In the genomic region with DNA sequence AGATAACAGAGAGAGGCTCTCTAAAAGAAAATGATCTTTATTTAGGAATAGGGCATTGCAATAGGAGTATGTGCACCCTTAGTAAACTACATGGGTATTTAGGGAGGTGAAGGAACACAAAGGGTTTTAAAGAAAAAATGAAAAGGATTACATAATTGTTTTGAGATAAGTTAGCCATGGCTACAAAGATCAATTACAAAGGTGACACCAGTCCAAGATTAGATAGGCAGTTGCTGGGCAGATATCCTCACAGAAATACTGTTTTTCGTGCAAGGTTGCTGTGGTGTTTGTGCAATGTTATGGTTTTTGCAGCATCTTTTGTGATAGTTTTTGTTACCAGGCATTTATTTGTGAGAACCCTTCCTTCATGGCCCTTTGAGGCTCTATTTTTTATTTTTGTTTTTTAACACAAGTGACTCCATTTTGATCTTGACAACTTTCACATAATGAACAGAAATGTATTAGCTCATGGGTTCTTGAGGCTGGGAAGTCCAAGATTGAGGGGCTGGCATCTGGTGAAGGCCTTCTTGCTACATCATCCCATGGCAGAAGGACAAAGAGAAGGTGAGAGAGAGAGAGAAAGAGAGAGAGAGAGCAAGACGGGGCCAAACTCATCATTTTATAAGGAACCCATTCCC, we compare ENCODE assay signal across 37 cellular contexts. TPM values are rescaled to one million over a fixed set of nuclear protein-coding genes. Genes with fewer than 3 reads are reported as not detected.
"Had no signal": no experiment of that assay in that cellular context is flagged by ENCODE, and none has a peak within 500 bp of the region (broad histone marks: within the 10 kb centered on the region; RNA-seq: fewer than 3 reads in every experiment).

No MANE protein-coding gene starts in this region.

- H3K36me3 ChIP-seq: MG63 had no signal

- H3K4me3 ChIP-seq: MG63 had no signal

- DNase-seq: Karpas-422, Kasumi-1, MG63, MM.1S, MV-4-11, NCI-H1048, NCI-H1092, NCI-H1092 treated with DMSO at 0.1 percent for 48 hours, NCI-H1105, NCI-H1105 treated with DMSO at 0.1 percent for 48 hours, NCI-H1417, NCI-H1417 treated with DMSO at 0.1 percent for 48 hours, NCI-H1436, NCI-H1436 treated with DMSO at 0.1 percent for 48 hours, NCI-H146, NCI-H1694, NCI-H1694 treated with DMSO at 0.1 percent for 48 hours, NCI-H187, NCI-H187 treated with DMSO at 0.1 percent for 48 hours, NCI-H1930, NCI-H2029, NCI-H2029 treated with DMSO at 0.1 percent for 48 hours, NCI-H2081, NCI-H2081 treated with DMSO at 0.1 percent for 48 hours, NCI-H2107, NCI-H2171, NCI-H2171 treated with DMSO at 0.1 percent for 48 hours, NCI-H2227 treated with DMSO at 0.1 percent for 48 hours, NCI-H226, NCI-H345, NCI-H446, NCI-H446 treated with DMSO at 0.1 percent for 48 hours, NCI-H510A, NCI-H510A treated with DMSO at 0.1 percent for 48 hours, NCI-H524 had no signal

- H3K9me3 ChIP-seq: MG63 had no signal

RNA-seq across cellular contexts. Expression of a gene that starts 32.5 kb away (rescaled TPM):
- total RNA-seq: M059J, MCF 10A had no signal
